In genomic region chr12:42666671-42667243, GRCh38 we compare ENCODE assay signal across 27 cellular contexts.
DNase-seq lines count a peak whose midpoint lies in the region; ATAC-seq, FAIRE-seq and TF ChIP-seq lines count a peak whose summit lies in the region.
"Had no signal": no experiment of that assay in that cellular context is flagged by ENCODE, and none has a peak within 500 bp of the region (broad histone marks: within the 10 kb centered on the region; RNA-seq: fewer than 3 reads in every experiment).

No MANE protein-coding gene starts in this region.

- CTCF ChIA-PET in RWPE1 (lab: Yijun Ruan, JAX), result interaction anchor here (0.6 kb wide), 1 partner anchor 673 kb away, joined by 3 read pairs; no protein-coding TSS in a partner anchor

- H2BK120ac ChIP-seq in neuronal stem cell (ENCODE audit: low read depth, low read length), result no peak overlapping the region

- no peaks in the 10 kb centered on the region for H3K36me3 ChIP-seq in neuronal stem cell (replicated peaks in 1 of 2; ENCODE audit: control insufficient read depth in 2 of 2, insufficient read depth in 2 of 2, low read length in 2 of 2)
- H3K36me3 ChIP-seq in small intestine (ENCODE audit: control insufficient read depth in 2 of 2, insufficient read depth in 2 of 2, low read length in 2 of 2), result no peaks in the 10 kb centered on the region
- H3K36me3 ChIP-seq: heart left ventricle, upper lobe of left lung had no signal

- H3K27ac Mint-ChIP-seq in HFFc6, result no peak overlapping the region
- H3K27ac Mint-ChIP-seq: B cell had no signal

- TF ChIP-seq CTCF in RWPE1 (conservative IDR thresholded peaks at IDR 0.05; ENCODE audit: low read depth), result no peak
- TF ChIP-seq CTCF in HFFc6 (IDR thresholded peaks at IDR 0.05), result no peak

- H3K4ac ChIP-seq in neuronal stem cell (ENCODE audit: low read length), result no peak overlapping the region

- H2BK5ac ChIP-seq in neuronal stem cell (ENCODE audit: low read length), result no peak overlapping the region

- H3K27me3 ChIP-seq in neuronal stem cell (ENCODE audit: control insufficient read depth in 3 of 3, insufficient read depth in 3 of 3, low read depth in 1 of 3, low read length in 3 of 3) (no peaks in the 10 kb centered on the region), small intestine (ENCODE audit: control insufficient read depth in 2 of 2, insufficient read depth in 2 of 2, low read length in 2 of 2) (no peaks in the 10 kb centered on the region)
- H3K27me3 ChIP-seq: heart left ventricle, upper lobe of left lung had no signal

- H3K4me3 ChIP-seq in neuronal stem cell (ENCODE audit: low read length in 2 of 2) (no peak overlapping the region), small intestine (ENCODE audit: low read depth in 1 of 2, low read length in 2 of 2) (no peak overlapping the region)
- H3K4me3 ChIP-seq: GM23248, heart left ventricle, upper lobe of left lung had no signal

- FAIRE-seq in small intestine (lab: Jason Lieb, UNC), result no peak

- no peak overlapping the region for H4K91ac ChIP-seq in neuronal stem cell (ENCODE audit: low read depth, low read length, poor library complexity)

- DNase-seq in DMS53 (lab: John Stamatoyannopoulos, UW) (peak; percentile 55), DMS53 treated with DMSO at 0.1 percent for 48 hours (lab: John Stamatoyannopoulos, UW; ENCODE audit: unreplicated experiment) (no peak), RWPE1 (ENCODE audit: low spot score) (peak; percentile 34), neuronal stem cell (ENCODE audit: low spot score) (peak; percentile 9), HFFc6 (no peak), small intestine (no peak), DMS153 treated with DMSO at 0.1 percent for 48 hours (lab: John Stamatoyannopoulos, UW; ENCODE audit: unreplicated experiment) (no peak)
- DNase-seq: activated CD4-positive, alpha-beta T cell treated with anti-CD3 and anti-CD28 coated beads, Interleukin-2, amount 50 U/mL, for 48 hours; activated gamma-delta T cell treated with Interleukin-2 at 50 U/mL for 16 hours; activated T-cell treated with anti-CD3 and anti-CD28 coated beads for 4 hours; amygdala; effector memory CD4-positive, alpha-beta T cell; GM23248; heart left ventricle; kidney glomerular epithelial cell; MM.1S; naive thymus-derived CD8-positive, alpha-beta T cell; NCI-H2081; NCI-H524; SIG-M5; stimulated activated CD4-positive, alpha-beta T cell treated with anti-CD3 and anti-CD28 coated beads, Interleukin-4, amount 100 ng/mL, for 1 hour; T-helper 1 cell; upper lobe of left lung had no signal

- no peaks in the 10 kb centered on the region for H3K79me1 ChIP-seq in neuronal stem cell (ENCODE audit: low read depth, low read length)

- H3K4me1 Mint-ChIP-seq in HFFc6 (ENCODE audit: low read depth), result no peaks in the 10 kb centered on the region
- H3K4me1 Mint-ChIP-seq: B cell; naive thymus-derived CD8-positive, alpha-beta T cell had no signal

- WGBS in neuronal stem cell (ENCODE audit: extremely low coverage in 2 of 2, insufficient read length in 2 of 2, insufficient replicate concordance in 1 of 2), 2 donors, result no CpG with 5 or more reads among the region's 5 CpGs
- WGBS in small intestine, 3 donors, result 37 to 57% (median 53%) methylated on average over 5 of the region's 5 CpGs

- no peak overlapping the region for H3K4me3 Mint-ChIP-seq in HFFc6
- H3K4me3 Mint-ChIP-seq: B cell; naive thymus-derived CD8-positive, alpha-beta T cell had no signal

- H3K4me1 ChIP-seq in neuronal stem cell (ENCODE audit: control insufficient read depth in 2 of 2, insufficient read depth in 1 of 2, low read depth in 1 of 2, low read length in 2 of 2) (peaks cover 2 to 5% of the 10 kb centered on the region in 2 donors), small intestine (ENCODE audit: control insufficient read depth in 2 of 2, insufficient read depth in 1 of 2, low read depth in 1 of 2, low read length in 1 of 2) (no peaks in the 10 kb centered on the region)
- H3K4me1 ChIP-seq: upper lobe of left lung had no signal

- H3K27me3 Mint-ChIP-seq in HFFc6 (ENCODE audit: insufficient read depth), result peaks cover 2% of the 10 kb centered on the region

- H3K23ac ChIP-seq in neuronal stem cell (ENCODE audit: low read depth, low read length, poor library complexity), result no peak overlapping the region

- POLR2A ChIA-PET in RWPE1 (lab: Yijun Ruan, JAX; ENCODE audit: low non-redundant PET), result no interaction called here

- no peak overlapping the region for H2BK15ac ChIP-seq in neuronal stem cell (ENCODE audit: low read length)

- peak; percentile 92 for ATAC-seq in esophagus mucosa
- ATAC-seq: heart left ventricle; naive thymus-derived CD8-positive, alpha-beta T cell had no signal

- no peak overlapping the region for H4K8ac ChIP-seq in neuronal stem cell (ENCODE audit: low read depth, low read length)

- peak overlapping the region; percentile 16 for H2AFZ ChIP-seq in neuronal stem cell (ENCODE audit: low read length)
- H2AFZ ChIP-seq: GM23248 had no signal

- H3K14ac ChIP-seq in neuronal stem cell (ENCODE audit: low read length), result no peak overlapping the region

- no peaks in the 10 kb centered on the region for H3K36me3 Mint-ChIP-seq in HFFc6 (ENCODE audit: low read depth)
- H3K36me3 Mint-ChIP-seq: naive thymus-derived CD8-positive, alpha-beta T cell had no signal

- H2AK5ac ChIP-seq in neuronal stem cell (ENCODE audit: low read depth, low read length), result no peak overlapping the region

- H3K9me3 ChIP-seq in neuronal stem cell (replicated peaks in 1 of 2; ENCODE audit: control insufficient read depth in 2 of 2, insufficient read depth in 1 of 2, low read depth in 1 of 2, low read length in 2 of 2), result no peaks in the 10 kb centered on the region
- H3K9me3 ChIP-seq in small intestine (ENCODE audit: control insufficient read depth, low read depth), result no peaks in the 10 kb centered on the region
- H3K9me3 ChIP-seq: heart left ventricle, upper lobe of left lung had no signal

- H2BK12ac ChIP-seq in neuronal stem cell (ENCODE audit: low read length), result no peak overlapping the region

- H3K9me3 Mint-ChIP-seq in HFFc6, result no peaks in the 10 kb centered on the region

- H3K27ac ChIP-seq in RWPE1, result no peak overlapping the region
- H3K27ac ChIP-seq in neuronal stem cell (replicated peaks; ENCODE audit: low read length), result no peak overlapping the region
- no peak overlapping the region for H3K27ac ChIP-seq in small intestine (ENCODE audit: low read depth in 1 of 2, low read length in 1 of 2)
- H3K27ac ChIP-seq: 22Rv1, GM23248, heart left ventricle, upper lobe of left lung, VCaP had no signal

- no peak overlapping the region for H3K4me2 ChIP-seq in neuronal stem cell (ENCODE audit: insufficient read depth, low read length, poor library complexity, severe bottlenecking)

- H3K18ac ChIP-seq in neuronal stem cell (ENCODE audit: low read length), result no peak overlapping the region

- no peak overlapping the region for H3K9ac ChIP-seq in neuronal stem cell (ENCODE audit: low read depth, low read length, poor library complexity)
- H3K9ac ChIP-seq: GM23248 had no signal

Comparison
In these comparisons a context has a peak if more than half of its experiments do, and no peak if none do; other contexts are left out.
1. DNase-seq: peak in DMS53 (single experiment), RWPE1 (single experiment) and neuronal stem cell (single experiment); none in DMS53 treated with DMSO at 0.1 percent for 48 hours (single experiment), HFFc6 (single experiment), small intestine (single experiment) and DMS153 treated with DMSO at 0.1 percent for 48 hours (single experiment).